Comparison of ENCODE assay signal across 8 cellular contexts in genomic region chr12:107091989-107092641, GRCh38. TPM values are rescaled to one million over a fixed set of nuclear protein-coding genes. Genes with fewer than 3 reads are reported as not detected.
DNase-seq lines count a peak whose midpoint lies in the region; ATAC-seq and TF ChIP-seq lines count a peak whose summit lies in the region.

No MANE protein-coding gene starts in this region.

- no peak overlapping the region for H3K4me3 Mint-ChIP-seq in stimulated activated naive CD8-positive, alpha-beta T cell treated with anti-CD3 and anti-CD28 coated beads, Interleukin-15, amount 100 ng/mL, for 72 hours

- DNase-seq in stimulated activated CD4-positive, alpha-beta T cell treated with anti-CD3 and anti-CD28 coated beads, Interleukin-12 subunit alpha, Interleukin-12 subunit beta, amount 100 ng/mL, for 48 hours (ENCODE audit: low read depth in 2 of 3, low spot score in 1 of 3) = peak in 2 of 3 donors; percentile 3 to 8
- no peak for DNase-seq in stimulated activated CD4-positive, alpha-beta T cell treated with anti-CD3 and anti-CD28 coated beads, Interleukin-4, amount 100 ng/mL, for 1 hour
- DNase-seq in MV-4-11 (lab: John Stamatoyannopoulos, UW) (peak; percentile 77), RWPE2 (ENCODE audit: low spot score) (no peak), colonic mucosa (peak; percentile 57), kidney glomerular epithelial cell (lab: John Stamatoyannopoulos, UW) (peak; percentile 97)
- peak; percentile 29 to 30 for DNase-seq in stimulated activated naive CD8-positive, alpha-beta T cell treated with anti-CD3 and anti-CD28 coated beads, Interleukin-15, amount 100 ng/mL, for 72 hours

- ATAC-seq in RWPE2 (ENCODE audit: low read depth) (peak; percentile 57), HG03175 (IDR thresholded peaks at IDR 0.05; ENCODE audit: unreplicated experiment) (no peak)
- peak; percentile 32 for ATAC-seq in stimulated activated naive CD8-positive, alpha-beta T cell treated with anti-CD3 and anti-CD28 coated beads, Interleukin-15, amount 100 ng/mL, for 72 hours

- H3K27me3 Mint-ChIP-seq in stimulated activated naive CD8-positive, alpha-beta T cell treated with anti-CD3 and anti-CD28 coated beads, Interleukin-15, amount 100 ng/mL, for 72 hours = no peaks in the 10 kb centered on the region

- H3K4me1 ChIP-seq in RWPE2 (ENCODE audit: insufficient read depth, poor library complexity, severe bottlenecking) (peaks cover 17% of the 10 kb centered on the region), colonic mucosa (peaks cover 4% of the 10 kb centered on the region)

- no peak overlapping the region for H3K27ac Mint-ChIP-seq in stimulated activated naive CD8-positive, alpha-beta T cell treated with anti-CD3 and anti-CD28 coated beads, Interleukin-15, amount 100 ng/mL, for 72 hours

- no peaks in the 10 kb centered on the region for H3K27me3 ChIP-seq in RWPE2 (ENCODE audit: insufficient read depth, poor library complexity, severe bottlenecking)
- no peaks in the 10 kb centered on the region for H3K27me3 ChIP-seq in colonic mucosa

- H3K9ac ChIP-seq in colonic mucosa (ENCODE audit: low read depth in 2 of 2, low read length in 2 of 2) = peak overlapping the region; percentile 86 to 89

- H3K27ac ChIP-seq in RWPE2 (ENCODE audit: poor library complexity, severe bottlenecking) (peak overlapping the region; percentile 59), colonic mucosa (peak overlapping the region; percentile 89)

- H3K4me3 ChIP-seq in RWPE2 (ENCODE audit: severe bottlenecking) = peak overlapping the region; percentile 54
- peak overlapping the region; percentile 76 for H3K4me3 ChIP-seq in colonic mucosa

- peaks cover 8 to 9% of the 10 kb centered on the region in 2 donors for H3K9me3 Mint-ChIP-seq in stimulated activated naive CD8-positive, alpha-beta T cell treated with anti-CD3 and anti-CD28 coated beads, Interleukin-15, amount 100 ng/mL, for 72 hours

- H3K9me3 ChIP-seq in RWPE2 (ENCODE audit: severe bottlenecking) = no peaks in the 10 kb centered on the region
- no peaks in the 10 kb centered on the region for H3K9me3 ChIP-seq in colonic mucosa

- no peaks in the 10 kb centered on the region for H3K36me3 ChIP-seq in RWPE2 (ENCODE audit: low read depth)
- H3K36me3 ChIP-seq in colonic mucosa = no peaks in the 10 kb centered on the region

- peaks cover 19% of the 10 kb centered on the region for H3K4me1 Mint-ChIP-seq in stimulated activated naive CD8-positive, alpha-beta T cell treated with anti-CD3 and anti-CD28 coated beads, Interleukin-15, amount 100 ng/mL, for 72 hours

- TF ChIP-seq CTCF in RWPE2 (IDR thresholded peaks at IDR 0.05; ENCODE audit: poor library complexity, severe bottlenecking) = peak; percentile 91
- TF ChIP-seq CTCF in colonic mucosa (IDR thresholded peaks at IDR 0.05) = peak; percentile 68

- intact Hi-C loops in colonic mucosa (cut with DNase I) = loop anchor here (5.0 kb wide), 1 partner anchor 790 kb away; the partner anchor contains the start of gene TCP11L2

RNA-seq across cellular contexts. Expression of gene CRY1, which starts 1.2 kb away (rescaled TPM):
- total RNA-seq in colonic mucosa = 10 to 100 TPM; 14.2 to 22.5 TPM

Comparison
In these comparisons a context has a peak if more than half of its experiments do, and no peak if none do; other contexts are left out.
1. DNase-seq: peak in stimulated activated CD4-positive, alpha-beta T cell treated with anti-CD3 and anti-CD28 coated beads, Interleukin-12 subunit alpha, Interleukin-12 subunit beta, amount 100 ng/mL, for 48 hours (2 of 3), MV-4-11 (single experiment), colonic mucosa (single experiment), kidney glomerular epithelial cell (single experiment) and stimulated activated naive CD8-positive, alpha-beta T cell treated with anti-CD3 and anti-CD28 coated beads, Interleukin-15, amount 100 ng/mL, for 72 hours (2 of 2); none in stimulated activated CD4-positive, alpha-beta T cell treated with anti-CD3 and anti-CD28 coated beads, Interleukin-4, amount 100 ng/mL, for 1 hour (single experiment) and RWPE2 (single experiment).